In genomic region chr2:11422901-11423435, GRCh38 we compare ENCODE assay signal across 1 cellular context.
TF ChIP-seq lines count a peak whose summit lies in the region.

No MANE protein-coding gene starts in this region.

TF ChIP-seq in HepG2, 621 proteins besides CTCF, POLR2A, EP300 and RAD21 (continued from another document and continues in another):
- TF ChIP-seq, protein P1, sequence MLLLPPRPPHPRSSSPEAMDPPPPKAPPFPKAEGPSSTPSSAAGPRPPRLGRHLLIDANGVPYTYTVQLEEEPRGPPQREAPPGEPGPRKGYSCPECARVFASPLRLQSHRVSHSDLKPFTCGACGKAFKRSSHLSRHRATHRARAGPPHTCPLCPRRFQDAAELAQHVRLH (CRISPR knock-in tag; IDR thresholded peaks at IDR 0.05; ENCODE audit: borderline replicate concordance, low read depth): no peak
- TF ChIP-seq ZBED4 (CRISPR knock-in tag; IDR thresholded peaks at IDR 0.05; ENCODE audit: borderline replicate concordance): no peak
- TF ChIP-seq FOXA1 (IDR thresholded peaks at IDR 0.05): no peak
- TF ChIP-seq FOXA1 (CRISPR knock-in tag; IDR thresholded peaks at IDR 0.05): no peak
- peak; percentile 53; the same call in 1 of the 2 replicates for TF ChIP-seq HHEX (CRISPR knock-in tag; IDR thresholded peaks at IDR 0.05)
- TF ChIP-seq THRA (CRISPR knock-in tag; IDR thresholded peaks at IDR 0.05; ENCODE audit: borderline replicate concordance): peak; percentile 67; the same call in 1 of the 2 replicates
- no peak for TF ChIP-seq MXI1 (IDR thresholded peaks at IDR 0.05; ENCODE audit: borderline replicate concordance, low read depth, low read length)
- 0 out of 2 replicates have a peak, but pooled peaks have one; percentile 45 for TF ChIP-seq ZNF615 (CRISPR knock-in tag; IDR thresholded peaks at IDR 0.05; ENCODE audit: borderline replicate concordance)
- peak; percentile 46; the same call in 1 of the 2 replicates for TF ChIP-seq KMT2A (CRISPR knock-in tag; IDR thresholded peaks at IDR 0.05)
- TF ChIP-seq HDAC1 (CRISPR knock-in tag; IDR thresholded peaks at IDR 0.05): peak; percentile 80
- TF ChIP-seq ZNF776 (CRISPR knock-in tag; IDR thresholded peaks at IDR 0.05): no peak
- TF ChIP-seq ZNF709 (CRISPR knock-in tag; IDR thresholded peaks at IDR 0.05): no peak
- no peak for TF ChIP-seq ZNF562 (CRISPR knock-in tag; IDR thresholded peaks at IDR 0.05; ENCODE audit: borderline replicate concordance)
- no peak for TF ChIP-seq ZNF616 (CRISPR knock-in tag; IDR thresholded peaks at IDR 0.05; ENCODE audit: low read depth)
- no peak for TF ChIP-seq ZNF354B (CRISPR knock-in tag; IDR thresholded peaks at IDR 0.05)
- TF ChIP-seq, protein P2, sequence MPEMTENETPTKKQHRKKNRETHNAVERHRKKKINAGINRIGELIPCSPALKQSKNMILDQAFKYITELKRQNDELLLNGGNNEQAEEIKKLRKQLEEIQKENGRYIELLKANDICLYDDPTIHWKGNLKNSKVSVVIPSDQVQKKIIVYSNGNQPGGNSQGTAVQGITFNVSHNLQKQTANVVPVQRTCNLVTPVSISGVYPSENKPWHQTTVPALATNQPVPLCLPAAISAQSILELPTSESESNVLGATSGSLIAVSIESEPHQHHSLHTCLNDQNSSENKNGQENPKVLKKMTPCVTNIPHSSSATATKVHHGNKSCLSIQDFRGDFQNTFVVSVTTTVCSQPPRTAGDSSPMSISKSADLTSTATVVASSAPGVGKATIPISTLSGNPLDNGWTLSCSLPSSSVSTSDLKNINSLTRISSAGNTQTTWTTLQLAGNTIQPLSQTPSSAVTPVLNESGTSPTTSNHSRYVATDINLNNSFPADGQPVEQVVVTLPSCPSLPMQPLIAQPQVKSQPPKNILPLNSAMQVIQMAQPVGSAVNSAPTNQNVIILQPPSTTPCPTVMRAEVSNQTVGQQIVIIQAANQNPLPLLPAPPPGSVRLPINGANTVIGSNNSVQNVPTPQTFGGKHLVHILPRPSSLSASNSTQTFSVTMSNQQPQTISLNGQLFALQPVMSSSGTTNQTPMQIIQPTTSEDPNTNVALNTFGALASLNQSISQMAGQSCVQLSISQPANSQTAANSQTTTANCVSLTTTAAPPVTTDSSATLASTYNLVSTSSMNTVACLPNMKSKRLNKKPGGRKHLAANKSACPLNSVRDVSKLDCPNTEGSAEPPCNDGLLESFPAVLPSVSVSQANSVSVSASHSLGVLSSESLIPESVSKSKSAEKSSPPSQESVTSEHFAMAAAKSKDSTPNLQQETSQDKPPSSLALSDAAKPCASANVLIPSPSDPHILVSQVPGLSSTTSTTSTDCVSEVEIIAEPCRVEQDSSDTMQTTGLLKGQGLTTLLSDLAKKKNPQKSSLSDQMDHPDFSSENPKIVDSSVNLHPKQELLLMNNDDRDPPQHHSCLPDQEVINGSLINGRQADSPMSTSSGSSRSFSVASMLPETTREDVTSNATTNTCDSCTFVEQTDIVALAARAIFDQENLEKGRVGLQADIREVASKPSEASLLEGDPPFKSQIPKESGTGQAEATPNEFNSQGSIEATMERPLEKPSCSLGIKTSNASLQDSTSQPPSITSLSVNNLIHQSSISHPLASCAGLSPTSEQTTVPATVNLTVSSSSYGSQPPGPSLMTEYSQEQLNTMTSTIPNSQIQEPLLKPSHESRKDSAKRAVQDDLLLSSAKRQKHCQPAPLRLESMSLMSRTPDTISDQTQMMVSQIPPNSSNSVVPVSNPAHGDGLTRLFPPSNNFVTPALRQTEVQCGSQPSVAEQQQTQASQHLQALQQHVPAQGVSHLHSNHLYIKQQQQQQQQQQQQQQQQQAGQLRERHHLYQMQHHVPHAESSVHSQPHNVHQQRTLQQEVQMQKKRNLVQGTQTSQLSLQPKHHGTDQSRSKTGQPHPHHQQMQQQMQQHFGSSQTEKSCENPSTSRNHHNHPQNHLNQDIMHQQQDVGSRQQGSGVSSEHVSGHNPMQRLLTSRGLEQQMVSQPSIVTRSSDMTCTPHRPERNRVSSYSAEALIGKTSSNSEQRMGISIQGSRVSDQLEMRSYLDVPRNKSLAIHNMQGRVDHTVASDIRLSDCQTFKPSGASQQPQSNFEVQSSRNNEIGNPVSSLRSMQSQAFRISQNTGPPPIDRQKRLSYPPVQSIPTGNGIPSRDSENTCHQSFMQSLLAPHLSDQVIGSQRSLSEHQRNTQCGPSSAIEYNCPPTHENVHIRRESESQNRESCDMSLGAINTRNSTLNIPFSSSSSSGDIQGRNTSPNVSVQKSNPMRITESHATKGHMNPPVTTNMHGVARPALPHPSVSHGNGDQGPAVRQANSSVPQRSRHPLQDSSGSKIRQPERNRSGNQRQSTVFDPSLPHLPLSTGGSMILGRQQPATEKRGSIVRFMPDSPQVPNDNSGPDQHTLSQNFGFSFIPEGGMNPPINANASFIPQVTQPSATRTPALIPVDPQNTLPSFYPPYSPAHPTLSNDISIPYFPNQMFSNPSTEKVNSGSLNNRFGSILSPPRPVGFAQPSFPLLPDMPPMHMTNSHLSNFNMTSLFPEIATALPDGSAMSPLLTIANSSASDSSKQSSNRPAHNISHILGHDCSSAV (CRISPR knock-in tag; IDR thresholded peaks at IDR 0.05; ENCODE audit: borderline replicate concordance): no peak
- TF ChIP-seq SIX4 (CRISPR knock-in tag; IDR thresholded peaks at IDR 0.05): no peak
- no peak for TF ChIP-seq ZNF597 (CRISPR knock-in tag; IDR thresholded peaks at IDR 0.05)
- TF ChIP-seq ZNF292 (CRISPR knock-in tag; IDR thresholded peaks at IDR 0.05; ENCODE audit: borderline replicate concordance, low read depth): peak; percentile 79
- TF ChIP-seq ZNF512 (CRISPR knock-in tag; IDR thresholded peaks at IDR 0.05): 0 out of 2 replicates have a peak, but pooled peaks have one; percentile 59
- TF ChIP-seq SSRP1 (CRISPR knock-in tag; IDR thresholded peaks at IDR 0.05): no peak
- TF ChIP-seq, protein P3, sequence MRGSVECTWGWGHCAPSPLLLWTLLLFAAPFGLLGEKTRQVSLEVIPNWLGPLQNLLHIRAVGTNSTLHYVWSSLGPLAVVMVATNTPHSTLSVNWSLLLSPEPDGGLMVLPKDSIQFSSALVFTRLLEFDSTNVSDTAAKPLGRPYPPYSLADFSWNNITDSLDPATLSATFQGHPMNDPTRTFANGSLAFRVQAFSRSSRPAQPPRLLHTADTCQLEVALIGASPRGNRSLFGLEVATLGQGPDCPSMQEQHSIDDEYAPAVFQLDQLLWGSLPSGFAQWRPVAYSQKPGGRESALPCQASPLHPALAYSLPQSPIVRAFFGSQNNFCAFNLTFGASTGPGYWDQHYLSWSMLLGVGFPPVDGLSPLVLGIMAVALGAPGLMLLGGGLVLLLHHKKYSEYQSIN (CRISPR knock-in tag; IDR thresholded peaks at IDR 0.05; ENCODE audit: borderline replicate concordance): no peak
- no peak for TF ChIP-seq MIER2 (CRISPR knock-in tag; IDR thresholded peaks at IDR 0.05)
- peak; percentile 89 for TF ChIP-seq DPF2 (CRISPR knock-in tag; IDR thresholded peaks at IDR 0.05; ENCODE audit: borderline replicate concordance, low read depth)
- TF ChIP-seq, protein P4, sequence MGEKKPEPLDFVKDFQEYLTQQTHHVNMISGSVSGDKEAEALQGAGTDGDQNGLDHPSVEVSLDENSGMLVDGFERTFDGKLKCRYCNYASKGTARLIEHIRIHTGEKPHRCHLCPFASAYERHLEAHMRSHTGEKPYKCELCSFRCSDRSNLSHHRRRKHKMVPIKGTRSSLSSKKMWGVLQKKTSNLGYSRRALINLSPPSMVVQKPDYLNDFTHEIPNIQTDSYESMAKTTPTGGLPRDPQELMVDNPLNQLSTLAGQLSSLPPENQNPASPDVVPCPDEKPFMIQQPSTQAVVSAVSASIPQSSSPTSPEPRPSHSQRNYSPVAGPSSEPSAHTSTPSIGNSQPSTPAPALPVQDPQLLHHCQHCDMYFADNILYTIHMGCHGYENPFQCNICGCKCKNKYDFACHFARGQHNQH (CRISPR knock-in tag; IDR thresholded peaks at IDR 0.05): peak; percentile 77; the same call in 1 of the 2 replicates
- peak; percentile 94 for TF ChIP-seq HNF4A (CRISPR knock-in tag; IDR thresholded peaks at IDR 0.05)
- no peak for TF ChIP-seq ZNF75D (CRISPR knock-in tag; IDR thresholded peaks at IDR 0.05; ENCODE audit: borderline replicate concordance)
- TF ChIP-seq, protein P5, sequence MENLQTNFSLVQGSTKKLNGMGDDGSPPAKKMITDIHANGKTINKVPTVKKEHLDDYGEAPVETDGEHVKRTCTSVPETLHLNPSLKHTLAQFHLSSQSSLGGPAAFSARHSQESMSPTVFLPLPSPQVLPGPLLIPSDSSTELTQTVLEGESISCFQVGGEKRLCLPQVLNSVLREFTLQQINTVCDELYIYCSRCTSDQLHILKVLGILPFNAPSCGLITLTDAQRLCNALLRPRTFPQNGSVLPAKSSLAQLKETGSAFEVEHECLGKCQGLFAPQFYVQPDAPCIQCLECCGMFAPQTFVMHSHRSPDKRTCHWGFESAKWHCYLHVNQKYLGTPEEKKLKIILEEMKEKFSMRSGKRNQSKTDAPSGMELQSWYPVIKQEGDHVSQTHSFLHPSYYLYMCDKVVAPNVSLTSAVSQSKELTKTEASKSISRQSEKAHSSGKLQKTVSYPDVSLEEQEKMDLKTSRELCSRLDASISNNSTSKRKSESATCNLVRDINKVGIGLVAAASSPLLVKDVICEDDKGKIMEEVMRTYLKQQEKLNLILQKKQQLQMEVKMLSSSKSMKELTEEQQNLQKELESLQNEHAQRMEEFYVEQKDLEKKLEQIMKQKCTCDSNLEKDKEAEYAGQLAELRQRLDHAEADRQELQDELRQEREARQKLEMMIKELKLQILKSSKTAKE (CRISPR knock-in tag; IDR thresholded peaks at IDR 0.05; ENCODE audit: borderline replicate concordance): no peak
- TF ChIP-seq ELF1 (CRISPR knock-in tag; IDR thresholded peaks at IDR 0.05): no peak
- peak; percentile 94 for TF ChIP-seq CEBPB (IDR thresholded peaks at IDR 0.05; ENCODE audit: borderline replicate concordance, low read depth, low read length)
- peak; percentile 83; the same call in 1 of the 2 replicates for TF ChIP-seq HBP1 (CRISPR knock-in tag; IDR thresholded peaks at IDR 0.05; ENCODE audit: low read depth)
- TF ChIP-seq TCF12 (IDR thresholded peaks at IDR 0.05): no peak
- TF ChIP-seq TCF12 (CRISPR knock-in tag; IDR thresholded peaks at IDR 0.05): no peak
- TF ChIP-seq ZNF337 (CRISPR knock-in tag; IDR thresholded peaks at IDR 0.05; ENCODE audit: borderline replicate concordance, low read depth): no peak
